Comparison of ENCODE assay signal across 24 cellular contexts in the genomic region with DNA sequence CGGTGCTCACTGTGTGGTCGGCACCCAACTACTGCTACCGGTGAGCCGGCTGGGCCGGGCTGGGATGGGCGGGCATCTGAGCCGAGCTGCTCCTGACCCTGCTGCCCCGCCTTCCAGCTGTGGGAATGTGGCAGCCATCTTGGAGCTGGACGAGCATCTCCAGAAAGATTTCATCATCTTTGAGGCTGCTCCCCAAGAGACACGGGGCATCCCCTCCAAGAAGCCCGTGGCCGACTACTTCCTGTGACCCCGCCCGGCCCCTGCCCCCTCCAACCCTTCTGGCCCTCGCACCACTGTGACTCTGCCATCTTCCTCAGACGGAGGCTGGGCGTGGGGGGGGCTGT. TPM values are rescaled to one million over a fixed set of nuclear protein-coding genes. Genes with fewer than 3 reads are reported as not detected.
A peak's percentile ranks its signal among the peaks of the same experiment; 100 is the strongest.
DNase-seq lines count a peak whose midpoint lies in the region; ATAC-seq and TF ChIP-seq lines count a peak whose summit lies in the region.
"Had no signal": no experiment of that assay in that cellular context is flagged by ENCODE, and none has a peak within 500 bp of the region (broad histone marks: within the 10 kb centered on the region; RNA-seq: fewer than 3 reads in every experiment).

No MANE protein-coding gene starts in this region.

- H3K36me3 ChIP-seq in ACC112 (ENCODE audit: insufficient read depth, low read length) (peaks cover 14% of the 10 kb centered on the region; the same call in 1 of the 2 replicates), H7 (replicated peaks; ENCODE audit: control insufficient read depth, insufficient read depth, low read length) (peaks cover 26% of the 10 kb centered on the region), psoas muscle (ENCODE audit: insufficient read depth in 1 of 2, low read depth in 1 of 2) (peaks cover 0 to 65% of the 10 kb centered on the region in 2 donors), breast epithelium (peaks cover 18% of the 10 kb centered on the region)

- H3K4me3 Mint-ChIP-seq in activated T-helper 2 cell treated with anti-CD3 and anti-CD28 coated beads, Interferon-gamma antibody, Interleukin-2, Interleukin-4, amounts not matched to agents 10 μg/mL and 5 μg/mL and 100 μg/mL, durations not matched to agents 14 hours and 24 hours and 36 hours (ENCODE audit: low read depth) = no peak overlapping the region
- H3K4me3 Mint-ChIP-seq: activated T-helper 1 cell treated with anti-CD3 and anti-CD28 coated beads, Interleukin-12 subunit alpha, Interleukin-12 subunit beta, Interleukin-2, Interleukin-4 antibody, amounts not matched to agents 30 ng/mL and 10 ng/mL and 1 ng/mL, durations not matched to agents 14 hours and 24 hours and 36 hours; CD8-positive, alpha-beta T cell; HFFc6 had no signal

- H3K27ac Mint-ChIP-seq in activated T-helper 2 cell treated with anti-CD3 and anti-CD28 coated beads, Interferon-gamma antibody, Interleukin-2, Interleukin-4, amounts not matched to agents 10 μg/mL and 5 μg/mL and 100 μg/mL, durations not matched to agents 14 hours and 24 hours and 36 hours = no peak overlapping the region
- H3K27ac Mint-ChIP-seq: activated T-helper 1 cell treated with anti-CD3 and anti-CD28 coated beads, Interleukin-12 subunit alpha, Interleukin-12 subunit beta, Interleukin-2, Interleukin-4 antibody, amounts not matched to agents 30 ng/mL and 10 ng/mL and 1 ng/mL, durations not matched to agents 14 hours and 24 hours and 36 hours; HFFc6 had no signal

- H2AFZ ChIP-seq in ACC112 (ENCODE audit: low read length, unreplicated experiment) = no peak overlapping the region

- 49 to 58% (median 52%) methylated on average over 17 of the region's 17 CpGs for WGBS in psoas muscle, 3 donors

- H3K27me3 Mint-ChIP-seq in activated T-helper 2 cell treated with anti-CD3 and anti-CD28 coated beads, Interferon-gamma antibody, Interleukin-2, Interleukin-4, amounts not matched to agents 10 μg/mL and 5 μg/mL and 100 μg/mL, durations not matched to agents 14 hours and 24 hours and 36 hours (ENCODE audit: low read depth) = no peaks in the 10 kb centered on the region

- ATAC-seq in psoas muscle (peak; percentile 10 to 52 (median 38)), HG03039 (IDR thresholded peaks at IDR 0.05; ENCODE audit: unreplicated experiment) (no peak)
- ATAC-seq: CD8-positive, alpha-beta T cell had no signal

- no peak for TF ChIP-seq CTCF in fibroblast of villous mesenchyme (IDR thresholded peaks at IDR 0.05; ENCODE audit: insufficient read depth, low read depth, low read length)
- no peak for TF ChIP-seq CTCF in psoas muscle (IDR thresholded peaks at IDR 0.05)
- no peak for TF ChIP-seq CTCF in breast epithelium (IDR thresholded peaks at IDR 0.05)

- H3K4me1 Mint-ChIP-seq in activated T-helper 2 cell treated with anti-CD3 and anti-CD28 coated beads, Interferon-gamma antibody, Interleukin-2, Interleukin-4, amounts not matched to agents 10 μg/mL and 5 μg/mL and 100 μg/mL, durations not matched to agents 14 hours and 24 hours and 36 hours (ENCODE audit: low read depth) = peaks cover 4% of the 10 kb centered on the region

- intact Hi-C loops in psoas muscle (cut with DNase I) (no loop called here), breast epithelium (cut with DNase I; ENCODE audit: low total_unique reads) (no loop called here)
- intact Hi-C loops in activated T-helper 2 cell treated with anti-CD3 and anti-CD28 coated beads, Interferon-gamma antibody, Interleukin-2, Interleukin-4, amounts not matched to agents 10 μg/mL and 5 μg/mL and 100 μg/mL, durations not matched to agents 14 hours and 24 hours and 36 hours (cut with micrococcal nuclease) = no loop called here

- H3K36me3 Mint-ChIP-seq in activated T-helper 2 cell treated with anti-CD3 and anti-CD28 coated beads, Interferon-gamma antibody, Interleukin-2, Interleukin-4, amounts not matched to agents 10 μg/mL and 5 μg/mL and 100 μg/mL, durations not matched to agents 14 hours and 24 hours and 36 hours (ENCODE audit: low read depth) = peaks cover 44% of the 10 kb centered on the region

- no peaks in the 10 kb centered on the region for H3K27me3 ChIP-seq in ACC112 (ENCODE audit: insufficient read depth, low read length)
- H3K27me3 ChIP-seq in H7 (ENCODE audit: control insufficient read depth, insufficient read depth, low read length) = no peaks in the 10 kb centered on the region
- no peaks in the 10 kb centered on the region for H3K27me3 ChIP-seq in psoas muscle (ENCODE audit: insufficient read depth in 3 of 3, low read length in 2 of 3)
- no peaks in the 10 kb centered on the region for H3K27me3 ChIP-seq in breast epithelium
- H3K27me3 ChIP-seq: dorsolateral prefrontal cortex had no signal

- DNase-seq in H7 = peak; percentile 58
- DNase-seq in fibroblast of villous mesenchyme (ENCODE audit: low read depth) = peak; percentile 40
- DNase-seq in psoas muscle = peak; percentile 68 to 90
- DNase-seq in activated T-helper 2 cell treated with anti-CD3 and anti-CD28 coated beads, Interferon-gamma antibody, Interleukin-2, Interleukin-4, amounts not matched to agents 10 μg/mL and 5 μg/mL and 100 μg/mL, durations not matched to agents 14 hours and 24 hours and 36 hours (ENCODE audit: low spot score) = no peak
- no peak for DNase-seq in breast epithelium (ENCODE audit: low spot score in 2 of 2)
- DNase-seq in activated CD8-positive, alpha-beta memory T cell treated with anti-CD3 and anti-CD28 coated beads, Interleukin-2, amount 50 U/mL, for 4 hours = no peak
- DNase-seq: activated CD4-positive, CD25-positive, alpha-beta regulatory T cell treated with anti-CD3 and anti-CD28 coated beads, Interleukin-2, amount 50 U/mL, for 72 hours; activated CD8-positive, alpha-beta memory T cell treated with anti-CD3 and anti-CD28 coated beads for 24 hours; caudate nucleus; CD8-positive, alpha-beta T cell; DND-41; dorsolateral prefrontal cortex; HFFc6; KBM-7; NCI-H1694 treated with DMSO at 0.1 percent for 48 hours; stimulated activated CD4-positive, alpha-beta T cell treated with anti-CD3 and anti-CD28 coated beads, Interleukin-1b, Interleukin-23, amount 100 ng/mL, for 48 hours; stimulated activated naive CD4-positive, alpha-beta T cell treated with Interleukin-2 at 50 U/mL for 16 hours; T-helper 9 cell had no signal

- no peak for TF ChIP-seq POLR2A in breast epithelium (IDR thresholded peaks at IDR 0.05)

- H3K4me3 ChIP-seq in ACC112 (ENCODE audit: low read depth, low read length) = no peak overlapping the region
- no peak overlapping the region for H3K4me3 ChIP-seq in H7 (ENCODE audit: insufficient read depth, low read depth, low read length)
- no peak overlapping the region for H3K4me3 ChIP-seq in fibroblast of villous mesenchyme (ENCODE audit: low read depth, low read length)
- no peak overlapping the region for H3K4me3 ChIP-seq in psoas muscle
- no peak overlapping the region for H3K4me3 ChIP-seq in breast epithelium
- H3K4me3 ChIP-seq: dorsolateral prefrontal cortex had no signal

- H3K79me2 ChIP-seq in ACC112 (ENCODE audit: control insufficient read depth, insufficient read depth, low read length, unreplicated experiment) = peaks cover 11% of the 10 kb centered on the region

- H3K4me1 ChIP-seq in ACC112 (ENCODE audit: control insufficient read depth, insufficient read depth, low read length, unreplicated experiment) (peaks cover 3% of the 10 kb centered on the region), psoas muscle (no peaks in the 10 kb centered on the region), breast epithelium (no peaks in the 10 kb centered on the region)

- H3K27ac ChIP-seq in ACC112 (ENCODE audit: low read depth, low read length) (peak overlapping the region; percentile 56), psoas muscle (peak overlapping the region; percentile 46), breast epithelium (no peak overlapping the region)
- H3K27ac ChIP-seq: dorsolateral prefrontal cortex, HL-60 had no signal

- no peaks in the 10 kb centered on the region for H3K9me3 ChIP-seq in psoas muscle
- no peaks in the 10 kb centered on the region for H3K9me3 ChIP-seq in breast epithelium
- H3K9me3 ChIP-seq: SK-N-SH had no signal

- no peaks in the 10 kb centered on the region for H3K9me3 Mint-ChIP-seq in activated T-helper 2 cell treated with anti-CD3 and anti-CD28 coated beads, Interferon-gamma antibody, Interleukin-2, Interleukin-4, amounts not matched to agents 10 μg/mL and 5 μg/mL and 100 μg/mL, durations not matched to agents 14 hours and 24 hours and 36 hours
- H3K9me3 Mint-ChIP-seq: activated T-helper 1 cell treated with anti-CD3 and anti-CD28 coated beads, Interleukin-12 subunit alpha, Interleukin-12 subunit beta, Interleukin-2, Interleukin-4 antibody, amounts not matched to agents 30 ng/mL and 10 ng/mL and 1 ng/mL, durations not matched to agents 14 hours and 24 hours and 36 hours; CD8-positive, alpha-beta T cell; HFFc6 had no signal

RNA-seq across cellular contexts. Expression of gene TBX6, which starts 6.9 kb away (rescaled TPM):
- 2.9 and 4.6 TPM in 2 replicates for total RNA-seq in H7 (2014; rRNA removed; shearing (Covaris generic))
- 0.32 and 0.43 TPM in 2 replicates for total RNA-seq in fibroblast of villous mesenchyme
- 1 to 10 TPM in 1 of 4 donors, under 1 TPM in 3; 0.32 to 1.0 (median 0.51) TPM for total RNA-seq in psoas muscle
- polyA plus RNA-seq in psoas muscle = 1 to 10 TPM in 2 of 3 donors, under 1 TPM in 1; 0.76 to 1.6 (median 1.5) TPM
- 2.7 and 2.9 TPM in 2 replicates for total RNA-seq in activated T-helper 2 cell treated with anti-CD3 and anti-CD28 coated beads, Interferon-gamma antibody, Interleukin-2, Interleukin-4, amounts not matched to agents 10 μg/mL and 5 μg/mL and 100 μg/mL, durations not matched to agents 14 hours and 24 hours and 36 hours
- total RNA-seq in breast epithelium = under 1 TPM; 0.73 to 0.98 (median 0.80) TPM

RNA-seq across cellular contexts. Expression of gene PPP4C, which starts 9.0 kb away (rescaled TPM):
- total RNA-seq in H7 (2014; rRNA removed; shearing (Covaris generic)) = 201 and 256 TPM in 2 replicates
- total RNA-seq in fibroblast of villous mesenchyme (196 and 209 TPM in 2 replicates), psoas muscle (10 to 100 TPM; 38.1 to 64.5 (median 58.5) TPM), breast epithelium (10 to 100 TPM; 47.7 to 55.1 (median 51.7) TPM)
- polyA plus RNA-seq in psoas muscle = 100 to 1,000 TPM in 2 of 3 donors, 10 to 100 TPM in 1; 79.1 to 172 (median 130) TPM
- total RNA-seq in activated T-helper 2 cell treated with anti-CD3 and anti-CD28 coated beads, Interferon-gamma antibody, Interleukin-2, Interleukin-4, amounts not matched to agents 10 μg/mL and 5 μg/mL and 100 μg/mL, durations not matched to agents 14 hours and 24 hours and 36 hours = 143 and 144 TPM in 2 replicates

RNA-seq across cellular contexts. Expression of gene YPEL3, which starts 11.2 kb away (rescaled TPM):
- 22.8 and 26.9 TPM in 2 replicates for total RNA-seq in H7 (2014; rRNA removed; shearing (Covaris generic))
- total RNA-seq in fibroblast of villous mesenchyme = 8.6 and 14.5 TPM in 2 replicates
- total RNA-seq in psoas muscle = 100 to 1,000 TPM in 1 of 4 donors, 10 to 100 TPM in 3; 47.1 to 156 (median 60.2) TPM
- polyA plus RNA-seq in psoas muscle = 10 to 100 TPM; 24.8 to 96.2 (median 81.4) TPM
- total RNA-seq in activated T-helper 2 cell treated with anti-CD3 and anti-CD28 coated beads, Interferon-gamma antibody, Interleukin-2, Interleukin-4, amounts not matched to agents 10 μg/mL and 5 μg/mL and 100 μg/mL, durations not matched to agents 14 hours and 24 hours and 36 hours = 14.0 and 14.2 TPM in 2 replicates
- total RNA-seq in breast epithelium = 100 to 1,000 TPM; 106 to 143 (median 114) TPM

RNA-seq across cellular contexts. Expression of gene ALDOA, which starts 19.2 kb away (rescaled TPM):
- 1,524 and 1,553 TPM in 2 replicates for total RNA-seq in H7 (2014; rRNA removed; shearing (Covaris generic))
- total RNA-seq in fibroblast of villous mesenchyme = 545 and 622 TPM in 2 replicates
- total RNA-seq in psoas muscle = 1,000 to 10,000 TPM; 5,088 to 7,531 (median 6,001) TPM
- over 10,000 TPM in 1 of 3 donors, 1,000 to 10,000 TPM in 2; 4,532 to 12,458 (median 6,880) TPM for polyA plus RNA-seq in psoas muscle
- 2,017 and 2,037 TPM in 2 replicates for total RNA-seq in activated T-helper 2 cell treated with anti-CD3 and anti-CD28 coated beads, Interferon-gamma antibody, Interleukin-2, Interleukin-4, amounts not matched to agents 10 μg/mL and 5 μg/mL and 100 μg/mL, durations not matched to agents 14 hours and 24 hours and 36 hours
- total RNA-seq in breast epithelium = 100 to 1,000 TPM; 479 to 672 (median 540) TPM

RNA-seq across cellular contexts. Expression of gene GDPD3, which starts 28.5 kb away (rescaled TPM):
- total RNA-seq in H7 (2014; rRNA removed; shearing (Covaris generic)) = 0.31 and 1.8 TPM in 2 replicates
- total RNA-seq in fibroblast of villous mesenchyme (0.32 and 0.43 TPM in 2 replicates), psoas muscle (1 to 10 TPM in 2 of 4 donors, under 1 TPM in 2; 0.56 to 3.1 (median 1.3) TPM), breast epithelium (1 to 10 TPM; 1.6 to 7.3 (median 2.0) TPM)
- polyA plus RNA-seq in psoas muscle = under 1 TPM; 0.48 to 0.91 (median 0.89) TPM
- 6.4 and 7.7 TPM in 2 replicates for total RNA-seq in activated T-helper 2 cell treated with anti-CD3 and anti-CD28 coated beads, Interferon-gamma antibody, Interleukin-2, Interleukin-4, amounts not matched to agents 10 μg/mL and 5 μg/mL and 100 μg/mL, durations not matched to agents 14 hours and 24 hours and 36 hours
- total RNA-seq: epithelial cell of proximal tubule had no signal

Comparison
In these comparisons a context has a peak if more than half of its experiments do, and no peak if none do; other contexts are left out.
1. H3K27ac ChIP-seq: peak in ACC112 (single experiment) and psoas muscle (single experiment); none in breast epithelium (0 of 2).
2. DNase-seq: peak in H7 (single experiment), fibroblast of villous mesenchyme (single experiment) and psoas muscle (2 of 2); none in activated T-helper 2 cell treated with anti-CD3 and anti-CD28 coated beads, Interferon-gamma antibody, Interleukin-2, Interleukin-4, amounts not matched to agents 10 μg/mL and 5 μg/mL and 100 μg/mL, durations not matched to agents 14 hours and 24 hours and 36 hours (single experiment), breast epithelium (0 of 2) and activated CD8-positive, alpha-beta memory T cell treated with anti-CD3 and anti-CD28 coated beads, Interleukin-2, amount 50 U/mL, for 4 hours (single experiment).